Comparison of ENCODE assay signal across 1 cellular context in genomic region chr7:91181949-91182348, GRCh38.
TF ChIP-seq lines count a peak whose summit lies in the region.

No MANE protein-coding gene starts in this region.

TF ChIP-seq in SK-N-SH treated with all-trans-retinoic acid at 6 μM for 48 hours, 23 proteins besides CTCF, POLR2A, EP300 and RAD21 (continued from another document):
- TF ChIP-seq TCF4 (CRISPR knock-in tag; IDR thresholded peaks at IDR 0.05; ENCODE audit: borderline replicate concordance) (no peak), POU6F1 (CRISPR knock-in tag; IDR thresholded peaks at IDR 0.05; ENCODE audit: borderline replicate concordance, low read depth) (no peak), SNAI2 (CRISPR knock-in tag; IDR thresholded peaks at IDR 0.05) (no peak), TSHZ2 (CRISPR knock-in tag; IDR thresholded peaks at IDR 0.05) (no peak)
